27 cellular contexts compared by ENCODE assay signal in the genomic region with DNA sequence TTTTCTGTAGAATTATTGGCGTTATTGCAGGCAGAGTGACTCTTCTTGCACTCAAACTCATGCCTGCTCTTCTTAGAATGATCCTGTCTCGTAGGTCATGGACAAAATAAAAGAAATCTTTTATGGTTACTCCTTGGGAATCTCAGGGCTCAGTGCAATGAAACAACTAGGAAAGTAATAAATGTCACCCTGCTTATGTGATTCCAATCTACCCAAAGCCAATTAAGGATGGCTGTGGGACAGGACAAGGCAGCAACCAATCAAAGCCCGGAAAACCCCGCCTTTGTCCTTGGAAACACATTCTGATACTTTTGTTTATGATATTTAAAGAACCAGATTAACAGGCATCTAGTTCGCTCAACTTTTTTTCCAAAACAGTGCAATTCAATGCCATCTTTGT. TPM values are rescaled to one million over a fixed set of nuclear protein-coding genes. Genes with fewer than 3 reads are reported as not detected.
"Had no signal": no experiment of that assay in that cellular context is flagged by ENCODE, and none has a peak within 500 bp of the region (broad histone marks: within the 10 kb centered on the region; RNA-seq: fewer than 3 reads in every experiment).

No MANE protein-coding gene starts in this region.

- H3K36me3 ChIP-seq: brain microvascular endothelial cell, right atrium auricular region, thyroid gland had no signal

- H3K9me3 Mint-ChIP-seq: activated CD4-positive, alpha-beta memory T cell treated with anti-CD3 and anti-CD28 coated beads, Interleukin-2, amount 10 ng/mL, durations not matched to agents 7 days and 5 days; activated CD4-positive, alpha-beta T cell treated with anti-CD3 and anti-CD28 coated beads, Interleukin-2, amount 10 ng/mL, durations not matched to agents 24 days and 14 days; activated naive CD4-positive, alpha-beta T cell treated with anti-CD3 and anti-CD28 coated beads, Interleukin-2, amount 10 ng/mL, durations not matched to agents 7 days and 5 days; activated naive CD8-positive, alpha-beta T cell treated with anti-CD3 and anti-CD28 coated beads, Interleukin-2, amount 50 U/mL, for 24 hours; T-cell; T-helper 2 cell treated with Interferon-gamma antibody and Interleukin-4, amounts not matched to agents 5 μg/mL and 100 μg/mL, for 36 hours had no signal

- H3K27ac ChIP-seq: brain microvascular endothelial cell, foreskin keratinocyte, psoas muscle, right atrium auricular region, thyroid gland, VCaP had no signal

- ATAC-seq: activated CD4-positive, CD25-positive, alpha-beta regulatory T cell treated with anti-CD3 and anti-CD28 coated beads, Interleukin-2, amount 50 U/mL, for 24 hours; activated CD8-positive, alpha-beta memory T cell treated with anti-CD3 and anti-CD28 coated beads, Interleukin-2, amount 10 ng/mL, durations not matched to agents 7 days and 5 days; activated naive CD8-positive, alpha-beta T cell treated with anti-CD3 and anti-CD28 coated beads, Interleukin-2, amount 50 U/mL, for 24 hours; foreskin keratinocyte; naive thymus-derived CD8-positive, alpha-beta T cell; psoas muscle; stimulated activated naive CD8-positive, alpha-beta T cell treated with anti-CD3 and anti-CD28 coated beads, Interleukin-15, Interleukin-2, amounts not matched to agents 100 U/mL and 50 U/mL, for 24 hours; T-cell had no signal

- H3K4me1 ChIP-seq: foreskin keratinocyte, psoas muscle, right atrium auricular region, thyroid gland had no signal

- H3K4me3 ChIP-seq: lung, psoas muscle, right atrium auricular region, thyroid gland had no signal

- H3K9me3 ChIP-seq: psoas muscle, right atrium auricular region, thyroid gland had no signal

- DNase-seq: activated CD4-positive, alpha-beta memory T cell treated with anti-CD3 and anti-CD28 coated beads, Interleukin-2, amount 10 ng/mL, durations not matched to agents 7 days and 5 days; activated CD4-positive, alpha-beta T cell treated with anti-CD3 and anti-CD28 coated beads, Interleukin-2, amount 10 ng/mL, durations not matched to agents 24 days and 14 days; activated CD8-positive, alpha-beta memory T cell treated with anti-CD3 and anti-CD28 coated beads, Interleukin-2, amount 10 ng/mL, durations not matched to agents 7 days and 5 days; activated effector memory CD4-positive, alpha-beta T cell treated with anti-CD3 and anti-CD28 coated beads, Interleukin-2, amount 50 U/mL, for 16 hours; activated naive CD4-positive, alpha-beta T cell treated with anti-CD3 and anti-CD28 coated beads, Interleukin-2, amount 10 ng/mL, durations not matched to agents 7 days and 5 days; activated naive CD8-positive, alpha-beta T cell treated with anti-CD3 and anti-CD28 coated beads, Interleukin-2, amount 50 U/mL, for 24 hours; activated T-cell treated with anti-CD3 and anti-CD28 coated beads for 4 hours; aorta; brain microvascular endothelial cell; central memory CD4-positive, alpha-beta T cell; dermis blood vessel endothelial cell; effector CD8-positive, alpha-beta T cell; foreskin keratinocyte; glutamatergic neuron; hippocampal formation; naive thymus-derived CD8-positive, alpha-beta T cell; psoas muscle; stimulated activated CD4-positive, alpha-beta T cell treated with anti-CD3 and anti-CD28 coated beads, Interleukin-12 subunit alpha, Interleukin-12 subunit beta, amount 100 ng/mL, for 4 hours; stimulated activated CD4-positive, alpha-beta T cell treated with anti-CD3 and anti-CD28 coated beads, Interleukin-4, amount 100 ng/mL, for 4 hours; stimulated activated naive CD8-positive, alpha-beta T cell treated with anti-CD3 and anti-CD28 coated beads, Interleukin-15, Interleukin-2, amounts not matched to agents 100 U/mL and 50 U/mL, for 24 hours; T-cell; thyroid gland had no signal

- H3K27me3 ChIP-seq: brain microvascular endothelial cell, foreskin keratinocyte, right atrium auricular region, thyroid gland had no signal

- H3K27ac Mint-ChIP-seq: activated CD4-positive, alpha-beta memory T cell treated with anti-CD3 and anti-CD28 coated beads, Interleukin-2, amount 10 ng/mL, durations not matched to agents 7 days and 5 days; activated CD4-positive, alpha-beta T cell treated with anti-CD3 and anti-CD28 coated beads, Interleukin-2, amount 10 ng/mL, durations not matched to agents 24 days and 14 days; activated CD8-positive, alpha-beta memory T cell treated with anti-CD3 and anti-CD28 coated beads, Interleukin-2, amount 10 ng/mL, durations not matched to agents 7 days and 5 days; activated naive CD4-positive, alpha-beta T cell treated with anti-CD3 and anti-CD28 coated beads, Interleukin-2, amount 10 ng/mL, durations not matched to agents 7 days and 5 days; activated naive CD8-positive, alpha-beta T cell treated with anti-CD3 and anti-CD28 coated beads, Interleukin-2, amount 50 U/mL, for 24 hours; naive thymus-derived CD8-positive, alpha-beta T cell; T-cell; T-helper 2 cell treated with Interferon-gamma antibody and Interleukin-4, amounts not matched to agents 5 μg/mL and 100 μg/mL, for 36 hours had no signal

- H3K36me3 Mint-ChIP-seq: activated CD8-positive, alpha-beta memory T cell treated with anti-CD3 and anti-CD28 coated beads, Interleukin-2, amount 10 ng/mL, durations not matched to agents 7 days and 5 days; activated naive CD4-positive, alpha-beta T cell treated with anti-CD3 and anti-CD28 coated beads, Interleukin-2, amount 10 ng/mL, durations not matched to agents 7 days and 5 days; naive thymus-derived CD8-positive, alpha-beta T cell; T-cell had no signal

RNA-seq across cellular contexts. Expression of gene GRB14, which starts 53.0 kb away (rescaled TPM):
- total RNA-seq: activated CD4-positive, alpha-beta memory T cell treated with anti-CD3 and anti-CD28 coated beads, Interleukin-2, amount 10 ng/mL, durations not matched to agents 7 days and 5 days; activated CD4-positive, alpha-beta T cell treated with anti-CD3 and anti-CD28 coated beads, Interleukin-2, amount 10 ng/mL, durations not matched to agents 24 days and 14 days; activated CD8-positive, alpha-beta memory T cell treated with anti-CD3 and anti-CD28 coated beads, Interleukin-2, amount 10 ng/mL, durations not matched to agents 7 days and 5 days; naive thymus-derived CD8-positive, alpha-beta T cell; T-cell had no signal
- polyA plus RNA-seq: naive thymus-derived CD8-positive, alpha-beta T cell had no signal
